9 cellular contexts compared by ENCODE assay signal in genomic region chr22:40107244-40107643, GRCh38.
DNase-seq lines count a peak whose midpoint lies in the region; ATAC-seq, FAIRE-seq and TF ChIP-seq lines count a peak whose summit lies in the region.
"Had no signal": no experiment of that assay in that cellular context is flagged by ENCODE, and none has a peak within 500 bp of the region (broad histone marks: within the 10 kb centered on the region; RNA-seq: fewer than 3 reads in every experiment).

No MANE protein-coding gene starts in this region.

- no peak overlapping the region for H3K4me3 Mint-ChIP-seq in mesothelial cell of epicardium

- POLR2A ChIA-PET in AG04450 (lab: Yijun Ruan, JAX) (interaction anchor here (0.6 to 1.1 kb wide), 3 partner anchors 60 to 70 kb away, joined by 3 to 7 read pairs (median 4); partner anchors contain the start of gene TNRC6B), GM12878 (lab: Charles Lee) (interaction anchor here (0.6 kb wide), 1 partner anchor 683 kb away, joined by 3 read pairs; no protein-coding TSS in a partner anchor)

- H3K36me3 ChIP-seq in GM23248 (ENCODE audit: low read depth): no peaks in the 10 kb centered on the region
- H3K36me3 ChIP-seq in GM12878 (ENCODE audit: control insufficient read depth in 2 of 2, insufficient read depth in 2 of 2, low read length in 1 of 2): no peaks in the 10 kb centered on the region
- no peaks in the 10 kb centered on the region for H3K36me3 ChIP-seq in BE2C

- in situ Hi-C loops in GM23248 (cut with MboI): no loop called here
- in situ Hi-C loops in GM12878 (cut with MboI): no loop called here

- SMC1A ChIA-PET in GM12878 (lab: Charles Lee; ENCODE audit: uncharacterized antibody, unreplicated experiment): interaction anchor here (0.9 to 4.1 kb wide), 4 partner anchors 12 to 238 kb away, joined by 3 to 15 read pairs (median 4); partner anchors contain the start of gene TNRC6B

- peak; percentile 57; the same call in 2 of the 3 replicates for ATAC-seq in GM12878
- no peak for ATAC-seq in HG02759 (IDR thresholded peaks at IDR 0.05; ENCODE audit: unreplicated experiment)
- ATAC-seq in GM19395 (IDR thresholded peaks at IDR 0.05; ENCODE audit: unreplicated experiment): no peak

- no peak for TF ChIP-seq POLR2A in GM12878 (IDR thresholded peaks at IDR 0.05; ENCODE audit: low read depth, low read length)

- intact Hi-C loops in GM12878 (cut with micrococcal nuclease; ENCODE audit: unreplicated experiment): no loop called here

- H3K9me2 ChIP-seq in GM23248 (ENCODE audit: insufficient read depth): no peaks in the 10 kb centered on the region

- peak overlapping the region; percentile 85 for H3K9ac ChIP-seq in GM23248
- 0 out of 2 replicates have a peak overlapping the region, but pooled peaks have one; percentile 23 for H3K9ac ChIP-seq in GM12878 (ENCODE audit: control insufficient read depth, insufficient read depth, low read length)

- BruUV-seq in GM12878 (replicated peaks; lab: Mats Ljungman, UMichigan): no TSS peak

- H3K4me1 ChIP-seq in GM23248 (ENCODE audit: insufficient read depth) (peaks cover 17% of the 10 kb centered on the region), GM12878 (ENCODE audit: control insufficient read depth, insufficient read depth, low read length) (peaks cover 7% of the 10 kb centered on the region; the same call in 1 of the 2 replicates), BE2C (no peaks in the 10 kb centered on the region)

- FAIRE-seq in GM12878 (lab: Jason Lieb, UNC): no peak

- H4K20me1 ChIP-seq in GM23248 (ENCODE audit: insufficient read depth): no peaks in the 10 kb centered on the region
- H4K20me1 ChIP-seq in GM12878 (ENCODE audit: control insufficient read depth, insufficient read depth): no peaks in the 10 kb centered on the region

- DNase-seq in AG04450 (ENCODE audit: low read depth, low spot score): no peak
- peak; percentile 41 for DNase-seq in GM23248
- DNase-seq in GM12878 (ENCODE audit: low read depth, low spot score): no peak
- no peak for DNase-seq in mesothelial cell of epicardium (ENCODE audit: low spot score in 2 of 2, unreplicated experiment in 2 of 2)
- no peak for DNase-seq in BE2C
- no peak for DNase-seq in NCI-H510A (lab: John Stamatoyannopoulos, UW)
- DNase-seq: NCI-H1436 had no signal

- H3K36me3 Mint-ChIP-seq in mesothelial cell of epicardium: no peaks in the 10 kb centered on the region

- H3K27ac ChIP-seq in AG04450 (ENCODE audit: low read depth, low read length) (no peak overlapping the region), GM23248 (peak overlapping the region; percentile 82), GM12878 (ENCODE audit: control insufficient read depth, insufficient read depth) (peak overlapping the region; percentile 34; the same call in 1 of the 2 replicates)

- H3K27me3 ChIP-seq in AG04450 (ENCODE audit: control insufficient read depth, insufficient read depth, low read length): no peaks in the 10 kb centered on the region
- no peaks in the 10 kb centered on the region for H3K27me3 ChIP-seq in GM23248 (replicated peaks; ENCODE audit: insufficient read depth)
- no peaks in the 10 kb centered on the region for H3K27me3 ChIP-seq in GM12878 (replicated peaks in 1 of 2; ENCODE audit: control insufficient read depth in 2 of 2, insufficient read depth in 2 of 2, low read length in 1 of 2)
- no peaks in the 10 kb centered on the region for H3K27me3 ChIP-seq in BE2C

- RAD21 ChIA-PET in GM12878 (lab: Charles Lee; ENCODE audit: unreplicated experiment): interaction anchor here (1.7 to 1.9 kb wide), 2 partner anchors 29 to 63 kb away, joined by 4 to 8 read pairs; no protein-coding TSS in a partner anchor

- H3K27ac Mint-ChIP-seq in mesothelial cell of epicardium: peak overlapping the region; percentile 25

- H3K4me1 Mint-ChIP-seq in mesothelial cell of epicardium: peaks cover 5% of the 10 kb centered on the region

- peak overlapping the region; percentile 99 for H3K4me2 ChIP-seq in GM23248 (ENCODE audit: unreplicated experiment)
- peak overlapping the region; percentile 71 for H3K4me2 ChIP-seq in GM12878 (ENCODE audit: control insufficient read depth, insufficient read depth)

- CTCF ChIA-PET in AG04450 (lab: Charles Lee): no interaction called here
- CTCF ChIA-PET in GM12878 (lab: Yijun Ruan, JAX): interaction anchor here (0.9 to 2.1 kb wide), 5 partner anchors 9 to 241 kb away, joined by 3 to 5 read pairs (median 3); no protein-coding TSS in a partner anchor

- H3K4me3 ChIP-seq in AG04450 (ENCODE audit: low read depth, low read length): peak overlapping the region; percentile 14; the same call in 1 of the 2 replicates
- H3K4me3 ChIP-seq in GM23248: peak overlapping the region; percentile 72
- H3K4me3 ChIP-seq in GM12878: no peak overlapping the region
- H3K4me3 ChIP-seq in BE2C (ENCODE audit: low read depth, low read length): no peak overlapping the region

- H2AFZ ChIP-seq in GM23248: peak overlapping the region; percentile 83
- H2AFZ ChIP-seq in GM12878 (ENCODE audit: control insufficient read depth, low read depth, low read length): peak overlapping the region; percentile 35

- H3F3A ChIP-seq in GM23248 (ENCODE audit: insufficient read depth): peaks cover 5% of the 10 kb centered on the region; the same call in 1 of the 2 replicates

- H3K9me3 ChIP-seq in AG04450 (ENCODE audit: control insufficient read depth, insufficient read depth, low read length) (no peaks in the 10 kb centered on the region), GM23248 (ENCODE audit: low read depth) (no peaks in the 10 kb centered on the region), GM12878 (replicated peaks; ENCODE audit: control insufficient read depth, insufficient read depth, low read length) (no peaks in the 10 kb centered on the region), BE2C (no peaks in the 10 kb centered on the region)

- H3K27me3 Mint-ChIP-seq in mesothelial cell of epicardium (ENCODE audit: low read depth): no peaks in the 10 kb centered on the region

- no peak for TF ChIP-seq CTCF in AG04450 (IDR thresholded peaks at IDR 0.05; ENCODE audit: low read depth, low read length)
- TF ChIP-seq CTCF in GM12878 (IDR thresholded peaks at IDR 0.05 in 2 of 3, conservative IDR thresholded peaks at IDR 0.05 in 1 of 3; ENCODE audit: control insufficient read depth in 2 of 3, extremely low read depth in 1 of 3, insufficient read depth in 1 of 3, low read depth in 3 of 3, low read length in 3 of 3): no peak
- no peak for TF ChIP-seq CTCF in mesothelial cell of epicardium (IDR thresholded peaks at IDR 0.05; ENCODE audit: unreplicated experiment)
- no peak for TF ChIP-seq CTCF in BE2C (IDR thresholded peaks at IDR 0.05; ENCODE audit: low read depth, low read length)

- H3K79me2 ChIP-seq in GM23248 (ENCODE audit: insufficient read depth) (peaks cover 34% of the 10 kb centered on the region), GM12878 (ENCODE audit: control insufficient read depth, insufficient read depth, low read length) (peaks cover 4% of the 10 kb centered on the region)

- no peaks in the 10 kb centered on the region for H3K9me3 Mint-ChIP-seq in mesothelial cell of epicardium

- no peak for TF ChIP-seq RAD21 in GM12878 (IDR thresholded peaks at IDR 0.05; ENCODE audit: insufficient read depth, low read depth, low read length)

- no peak for TF ChIP-seq EP300 in GM12878 (IDR thresholded peaks at IDR 0.05; ENCODE audit: borderline replicate concordance in 1 of 2, control insufficient read depth in 1 of 2, low read depth in 2 of 2, low read length in 2 of 2)

- 0% methylated on average over 1 of the region's 1 CpG for WGBS in GM23248 (ENCODE audit: low coverage in 1 of 2, low lambda C conversion rate in 2 of 2, missing lambda C conversion rate in 2 of 2), 2 experiments
- WGBS in GM12878 (ENCODE audit: insufficient coverage, insufficient replicate concordance, low lambda C conversion rate, missing lambda C conversion rate): 0% methylated on average over 1 of the region's 1 CpG

TF ChIP-seq in GM12878, 131 proteins besides CTCF, POLR2A, EP300 and RAD21 (continues in another document):
- TF ChIP-seq CHD4 (IDR thresholded peaks at IDR 0.05) (no peak), RUNX3 (IDR thresholded peaks at IDR 0.05; ENCODE audit: low read length) (0 out of 2 replicates have a peak, but pooled peaks have one; percentile 9), NFXL1 (IDR thresholded peaks at IDR 0.05; ENCODE audit: borderline replicate concordance) (no peak), MAX (IDR thresholded peaks at IDR 0.05; ENCODE audit: low read depth, low read length) (no peak), EZH2 (IDR thresholded peaks at IDR 0.05; ENCODE audit: borderline replicate concordance, control insufficient read depth, low read depth, low read length) (no peak), SRF (IDR thresholded peaks at IDR 0.05; ENCODE audit: low read depth in 2 of 2, low read length in 2 of 2) (no peak), KDM1A (IDR thresholded peaks at IDR 0.05; ENCODE audit: borderline replicate concordance) (no peak)
- TF ChIP-seq, protein P1, sequence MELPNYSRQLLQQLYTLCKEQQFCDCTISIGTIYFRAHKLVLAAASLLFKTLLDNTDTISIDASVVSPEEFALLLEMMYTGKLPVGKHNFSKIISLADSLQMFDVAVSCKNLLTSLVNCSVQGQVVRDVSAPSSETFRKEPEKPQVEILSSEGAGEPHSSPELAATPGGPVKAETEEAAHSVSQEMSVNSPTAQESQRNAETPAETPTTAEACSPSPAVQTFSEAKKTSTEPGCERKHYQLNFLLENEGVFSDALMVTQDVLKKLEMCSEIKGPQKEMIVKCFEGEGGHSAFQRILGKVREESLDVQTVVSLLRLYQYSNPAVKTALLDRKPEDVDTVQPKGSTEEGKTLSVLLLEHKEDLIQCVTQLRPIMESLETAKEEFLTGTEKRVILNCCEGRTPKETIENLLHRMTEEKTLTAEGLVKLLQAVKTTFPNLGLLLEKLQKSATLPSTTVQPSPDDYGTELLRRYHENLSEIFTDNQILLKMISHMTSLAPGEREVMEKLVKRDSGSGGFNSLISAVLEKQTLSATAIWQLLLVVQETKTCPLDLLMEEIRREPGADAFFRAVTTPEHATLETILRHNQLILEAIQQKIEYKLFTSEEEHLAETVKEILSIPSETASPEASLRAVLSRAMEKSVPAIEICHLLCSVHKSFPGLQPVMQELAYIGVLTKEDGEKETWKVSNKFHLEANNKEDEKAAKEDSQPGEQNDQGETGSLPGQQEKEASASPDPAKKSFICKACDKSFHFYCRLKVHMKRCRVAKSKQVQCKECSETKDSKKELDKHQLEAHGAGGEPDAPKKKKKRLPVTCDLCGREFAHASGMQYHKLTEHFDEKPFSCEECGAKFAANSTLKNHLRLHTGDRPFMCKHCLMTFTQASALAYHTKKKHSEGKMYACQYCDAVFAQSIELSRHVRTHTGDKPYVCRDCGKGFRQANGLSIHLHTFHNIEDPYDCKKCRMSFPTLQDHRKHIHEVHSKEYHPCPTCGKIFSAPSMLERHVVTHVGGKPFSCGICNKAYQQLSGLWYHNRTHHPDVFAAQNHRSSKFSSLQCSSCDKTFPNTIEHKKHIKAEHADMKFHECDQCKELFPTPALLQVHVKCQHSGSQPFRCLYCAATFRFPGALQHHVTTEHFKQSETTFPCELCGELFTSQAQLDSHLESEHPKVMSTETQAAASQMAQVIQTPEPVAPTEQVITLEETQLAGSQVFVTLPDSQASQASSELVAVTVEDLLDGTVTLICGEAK (IDR thresholded peaks at IDR 0.05; ENCODE audit: borderline replicate concordance): no peak

Comparison
In these comparisons a context has a peak if more than half of its experiments do, and no peak if none do; other contexts are left out.
1. H3K4me3 ChIP-seq: peak in AG04450 (single experiment) and GM23248 (single experiment); none in GM12878 (single experiment) and BE2C (single experiment).